8 cellular contexts compared by ENCODE assay signal in genomic region chr6:119313937-119314893, GRCh38. TPM values are rescaled to one million over a fixed set of nuclear protein-coding genes. Genes with fewer than 3 reads are reported as not detected.
A peak's percentile ranks its signal among the peaks of the same experiment; 100 is the strongest.
DNase-seq lines count a peak whose midpoint lies in the region; ATAC-seq, FAIRE-seq and TF ChIP-seq lines count a peak whose summit lies in the region.

No MANE protein-coding gene starts in this region.

- H3K9me3 Mint-ChIP-seq in central memory CD8-positive, alpha-beta T cell = no peaks in the 10 kb centered on the region

- H3K4me1 Mint-ChIP-seq in central memory CD8-positive, alpha-beta T cell = peaks cover 38% of the 10 kb centered on the region

- H3K36me3 ChIP-seq in upper lobe of left lung = no peaks in the 10 kb centered on the region

- H3K4me3 Mint-ChIP-seq in central memory CD8-positive, alpha-beta T cell = peak overlapping the region; percentile 65

- H3K4me3 ChIP-seq in upper lobe of left lung = no peak overlapping the region

- H3K9me3 ChIP-seq in upper lobe of left lung = no peaks in the 10 kb centered on the region

- ATAC-seq in GM21390 (IDR thresholded peaks at IDR 0.05; ENCODE audit: unreplicated experiment) (peak; percentile 59), HG03558 (IDR thresholded peaks at IDR 0.05; ENCODE audit: extremely low read depth, unreplicated experiment) (peak; percentile 41), upper lobe of left lung (ENCODE audit: low FRiP score in 2 of 2) (peak; percentile 8 to 47)
- ATAC-seq in central memory CD8-positive, alpha-beta T cell (replicated peaks; ENCODE audit: extremely low read depth, poor library complexity, severe bottlenecking) = peak; percentile 72

- peaks cover 5% of the 10 kb centered on the region for H3K36me3 Mint-ChIP-seq in central memory CD8-positive, alpha-beta T cell (ENCODE audit: insufficient read depth)

- H3K27ac ChIP-seq in upper lobe of left lung = peak overlapping the region; percentile 44 to 73 (median 55)

- no peak for DNase-seq in GM12892 (ENCODE audit: insufficient read length)
- DNase-seq in central memory CD8-positive, alpha-beta T cell (ENCODE audit: low spot score in 2 of 2) = peak; percentile 38 to 52
- peak in 1 of 2 donors; percentile 33 for DNase-seq in upper lobe of left lung
- DNase-seq in posterior cingulate gyrus = no peak
- DNase-seq in EL = no peak
- no peak for DNase-seq in COR-L47 (lab: John Stamatoyannopoulos, UW)

- peaks cover 39 to 53% (median 49%) of the 10 kb centered on the region in 4 donors for H3K4me1 ChIP-seq in upper lobe of left lung

- TF ChIP-seq CTCF in upper lobe of left lung (IDR thresholded peaks at IDR 0.05) = no peak

- intact Hi-C loops in posterior cingulate gyrus (cut with DNase I) = no loop called here

- 65 to 78% methylated on average over 10 of the region's 10 CpGs for WGBS in upper lobe of left lung, 2 donors

- no peaks in the 10 kb centered on the region for H3K27me3 ChIP-seq in upper lobe of left lung

- peak; percentile 96 for FAIRE-seq in GM12892 (lab: Jason Lieb, UNC)

- H3K27me3 Mint-ChIP-seq in central memory CD8-positive, alpha-beta T cell = no peaks in the 10 kb centered on the region

- peak overlapping the region; percentile 97 for H3K27ac Mint-ChIP-seq in central memory CD8-positive, alpha-beta T cell (ENCODE audit: low read depth)

- no peak for TF ChIP-seq EP300 in upper lobe of left lung (IDR thresholded peaks at IDR 0.05)

- TF ChIP-seq POLR2A in GM12892 (IDR thresholded peaks at IDR 0.05; ENCODE audit: low read depth, low read length) (no peak; the same call in 1 of the 2 replicates), upper lobe of left lung (IDR thresholded peaks at IDR 0.05) (no peak)

RNA-seq across cellular contexts. Expression of gene MAN1A1, which starts 35.3 kb away (rescaled TPM):
- 8.2 TPM for polyA plus RNA-seq in GM12892 (2012; ENCODE audit: missing spikeins)
- total RNA-seq in upper lobe of left lung = 10 to 100 TPM; 61.8 to 98.6 (median 79.1) TPM

Comparison
In these comparisons a context has a peak if more than half of its experiments do, and no peak if none do; other contexts are left out.
1. DNase-seq: peak in central memory CD8-positive, alpha-beta T cell (2 of 2); none in GM12892 (single experiment), posterior cingulate gyrus (0 of 10), EL (single experiment) and COR-L47 (single experiment).
2. Peak in every context shown above with its lines, with median percentiles within 50 percentile points of each other: ATAC-seq.